ENCODE assay signal across 6 cellular contexts in genomic region chr6:32189082-32189741, GRCh38. TPM values are rescaled to one million over a fixed set of nuclear protein-coding genes. Genes with fewer than 3 reads are reported as not detected.
DNase-seq lines count a peak whose midpoint lies in the region; ATAC-seq, FAIRE-seq and TF ChIP-seq lines count a peak whose summit lies in the region.

No MANE protein-coding gene starts in this region.

- H4K20me1 ChIP-seq in H1 (replicated peaks in 1 of 2; ENCODE audit: control insufficient read depth in 1 of 2, insufficient read depth in 2 of 2, low read length in 2 of 2), result peaks cover 0 to 3% of the 10 kb centered on the region in 2 experiments

- H3K14ac ChIP-seq in H1 (ENCODE audit: insufficient read length), result no peak overlapping the region

- no peak overlapping the region for H3K23ac ChIP-seq in H1 (ENCODE audit: insufficient read length)

- H2BK5ac ChIP-seq in H1 (ENCODE audit: low read depth, low read length), result peak overlapping the region; percentile 52; the same call in 1 of the 2 replicates

- peaks cover 0 to 13% of the 10 kb centered on the region in 2 experiments; a peak in 2 of 4 replicates for H3K79me2 ChIP-seq in H1 (ENCODE audit: control insufficient read depth in 1 of 2, insufficient read depth in 2 of 2, low read length in 2 of 2)

- CTCF ChIA-PET in H1 (lab: Charles Lee; ENCODE audit: partially characterized antibody), result interaction anchor here (0.5 to 3.2 kb wide), 11 partner anchors 9 to 98 kb away, joined by 3 to 13 read pairs (median 4); partner anchors contain the start of genes AGPAT1 and PRRT1

- DNase-seq in LNCaP clone FGC (ENCODE audit: low read depth) (no peak), H1 (ENCODE audit: low read depth in 1 of 2, low spot score in 2 of 2) (no peak), retinal pigment epithelial cell (ENCODE audit: low read depth) (no peak), NCI-H128 (lab: John Stamatoyannopoulos, UW; ENCODE audit: unreplicated experiment) (no peak)

- no peak overlapping the region for H4K5ac ChIP-seq in H1 (ENCODE audit: insufficient read length, low read depth, low read length)

- no peak overlapping the region for H3K56ac ChIP-seq in H1 (replicated peaks; ENCODE audit: insufficient read length, low read depth, low read length)

- H4K91ac ChIP-seq in H1 (replicated peaks; ENCODE audit: insufficient read length, low read length), result peak overlapping the region; percentile 7

- H3K36me3 ChIP-seq in H1 (ENCODE audit: control insufficient read depth in 2 of 4, insufficient read depth in 4 of 4, low read length in 3 of 4), result peaks cover 2 to 18% (median 14%) of the 10 kb centered on the region in 4 experiments; a peak in 7 of 8 replicates

- no peak for FAIRE-seq in H1 (lab: Jason Lieb, UNC)

- H3K4ac ChIP-seq in H1 (replicated peaks; ENCODE audit: insufficient read length, low read depth, low read length), result peak overlapping the region; percentile 80

- peaks cover 2 to 26% (median 16%) of the 10 kb centered on the region in 4 experiments for H3K4me1 ChIP-seq in H1 (replicated peaks in 1 of 4; ENCODE audit: control insufficient read depth in 3 of 4, insufficient read depth in 4 of 4, low read length in 3 of 4)

- H3K27ac ChIP-seq in H1 (ENCODE audit: low read depth, low read length), result peak overlapping the region; percentile 54

- H2BK120ac ChIP-seq in H1 (replicated peaks; ENCODE audit: low read depth, low read length), result no peak overlapping the region

- no peak overlapping the region for H2BK12ac ChIP-seq in H1 (ENCODE audit: low read depth, low read length)

- peak overlapping the region; percentile 81 to 90 for H3K4me2 ChIP-seq in H1 (ENCODE audit: insufficient read depth in 1 of 2, low read depth in 2 of 2, low read length in 2 of 2)

- TF ChIP-seq RAD21 in H1 (IDR thresholded peaks at IDR 0.05 in 1 of 2, conservative IDR thresholded peaks at IDR 0.05 in 1 of 2; ENCODE audit: low read depth in 2 of 2, low read length in 2 of 2), result no peak

- no peak overlapping the region; the same call in 1 of the 2 replicates for H4K8ac ChIP-seq in H1 (ENCODE audit: extremely low read depth, insufficient read depth, low read length)

- TF ChIP-seq EP300 in H1 (IDR thresholded peaks at IDR 0.05; ENCODE audit: borderline replicate concordance in 1 of 2, low read depth in 2 of 2, low read length in 2 of 2), result no peak

- ATAC-seq in HG03520 (IDR thresholded peaks at IDR 0.05; ENCODE audit: unreplicated experiment) (no peak), GM18505 (IDR thresholded peaks at IDR 0.05; ENCODE audit: unreplicated experiment) (no peak)

- no peak overlapping the region for H2BK20ac ChIP-seq in H1 (ENCODE audit: low read length)

- no peak overlapping the region for H2AFZ ChIP-seq in H1 (ENCODE audit: low read length)

- TF ChIP-seq POLR2A in H1 (IDR thresholded peaks at IDR 0.05; ENCODE audit: control extremely low read depth in 1 of 2, low read depth in 2 of 2, low read length in 2 of 2) (no peak), GM18505 (IDR thresholded peaks at IDR 0.05; ENCODE audit: borderline replicate concordance, extremely low read depth, insufficient read depth, insufficient read length) (no peak)

- H3K18ac ChIP-seq in H1 (ENCODE audit: extremely low read depth, low read length), result peak overlapping the region; percentile 32

- peak overlapping the region; percentile 76 for H3K4me3 ChIP-seq in LNCaP clone FGC (ENCODE audit: low read depth, low read length)
- peak overlapping the region; percentile 30 to 87 (median 64) for H3K4me3 ChIP-seq in H1 (ENCODE audit: extremely low read depth in 1 of 4, insufficient read depth in 2 of 4, low read depth in 3 of 4, low read length in 4 of 4)
- peak overlapping the region; percentile 68 for H3K4me3 ChIP-seq in retinal pigment epithelial cell (ENCODE audit: low read length)

- POLR2A ChIA-PET in H1 (lab: Charles Lee; ENCODE audit: partially characterized antibody), result interaction anchor here (1.0 to 13.3 kb wide), 6 partner anchors 10 to 37 kb away, joined by 3 to 194 read pairs (median 3); partner anchors contain the start of genes AGPAT1, PRRT1 and RNF5

- no peak overlapping the region for H2BK15ac ChIP-seq in H1 (ENCODE audit: low read length)

- H2AK5ac ChIP-seq in H1 (ENCODE audit: low read depth, low read length), result no peak overlapping the region

- H3K27me3 ChIP-seq in H1 (replicated peaks in 1 of 4; ENCODE audit: control insufficient read depth in 3 of 4, extremely low read depth in 1 of 4, insufficient read depth in 3 of 4, low read length in 3 of 4), result no peaks in the 10 kb centered on the region

- TF ChIP-seq CTCF in LNCaP clone FGC (IDR thresholded peaks at IDR 0.05; ENCODE audit: control insufficient read depth, extremely low read depth, insufficient read depth) (no peak), H1 (IDR thresholded peaks at IDR 0.05; ENCODE audit: control extremely low read depth in 1 of 3, insufficient read depth in 1 of 3, low read depth in 1 of 3, low read length in 3 of 3) (no peak), retinal pigment epithelial cell (conservative IDR thresholded peaks at IDR 0.05; ENCODE audit: low read depth, low read length) (no peak)

- H3K9ac ChIP-seq in H1 (replicated peaks in 1 of 4; ENCODE audit: extremely low read depth in 1 of 4, low read depth in 3 of 4, low read length in 3 of 4), result peak overlapping the region; percentile 38 to 80 (median 56); a peak in 5 of 7 replicates

- whole genome bisulfite sequencing in H1 (ENCODE audit: extremely low coverage in 1 of 2, insufficient coverage in 1 of 2, insufficient read length in 1 of 2, insufficient replicate concordance in 2 of 2, low coverage in 1 of 2, low lambda C conversion rate in 2 of 2, missing lambda C conversion rate in 1 of 2), 2 experiments, result 26% methylated on average over 8 of the region's 10 CpGs; no CpG with 5 or more reads in 1 of the 2 experiments

- H3K79me1 ChIP-seq in H1 (ENCODE audit: low read depth, low read length), result peaks cover 2% of the 10 kb centered on the region; the same call in 1 of the 2 replicates

- H3K23me2 ChIP-seq in H1 (ENCODE audit: low read depth, low read length), result peaks cover 5% of the 10 kb centered on the region

- H3K9me3 ChIP-seq in H1 (ENCODE audit: insufficient read depth in 2 of 2, low read depth in 1 of 2, low read length in 1 of 2), result no peaks in the 10 kb centered on the region

TF ChIP-seq in H1, 55 proteins besides CTCF, POLR2A, EP300 and RAD21:
- TF ChIP-seq RXRA (IDR thresholded peaks at IDR 0.05; ENCODE audit: insufficient read depth, low read depth, low read length), result no peak
TF ChIP-seq in H1: peak in this region for 0.

RNA-seq across cellular contexts. Expression of gene PBX2, which starts 0.8 kb away (rescaled TPM):
- 130 and 133 TPM in 2 replicates for total RNA-seq in H1 (2021; fragmentation: NEBNext Ultra II Directional; extraction: Animal tissue kit (Norgen Biotek cat#: 25700))
- 102 and 109 TPM in 2 replicates for polyA plus RNA-seq in H1 (2011; rRNA removed)
- 124 TPM for polyA plus RNA-seq in H1 (2011; cell fraction: cytosol; rRNA removed)
- 287 TPM for polyA plus RNA-seq in H1 (2011; cell fraction: nucleus; rRNA removed)
- 114 to 152 TPM (median 137 TPM) in 4 replicates for polyA plus RNA-seq in H1 (2012, experiment 1 of 2)
- 73.3 TPM for polyA plus RNA-seq in H1 (2012, experiment 2 of 2)
- polyA plus RNA-seq in H1 (2013, experiment 1 of 2), result 77.2 TPM
- polyA plus RNA-seq in H1 (2013, experiment 2 of 2), result 72.5 TPM
- polyA minus RNA-seq in H1 (2011; rRNA and poly(A)+ RNA removed), result 105 and 121 TPM in 2 replicates
- 63.4 TPM for polyA minus RNA-seq in H1 (2011; cell fraction: cytosol; rRNA and poly(A)+ RNA removed)
- polyA minus RNA-seq in H1 (2011; cell fraction: nucleus; rRNA and poly(A)+ RNA removed), result 68.9 TPM

RNA-seq across cellular contexts. Expression of gene GPSM3, which starts 3.2 kb away (rescaled TPM):
- 6.0 and 6.6 TPM in 2 replicates for total RNA-seq in H1 (2021; fragmentation: NEBNext Ultra II Directional; extraction: Animal tissue kit (Norgen Biotek cat#: 25700))
- polyA plus RNA-seq in H1 (2011; rRNA removed), result 9.8 and 10.6 TPM in 2 replicates
- 6.9 TPM for polyA plus RNA-seq in H1 (2011; cell fraction: cytosol; rRNA removed)
- 10.3 TPM for polyA plus RNA-seq in H1 (2011; cell fraction: nucleus; rRNA removed)
- polyA plus RNA-seq in H1 (2012, experiment 1 of 2), result 6.3 to 10.7 TPM (median 8.7 TPM) in 4 replicates
- 10.1 TPM for polyA plus RNA-seq in H1 (2012, experiment 2 of 2)
- polyA plus RNA-seq in H1 (2013, experiment 1 of 2), result 6.8 TPM
- 5.9 TPM for polyA plus RNA-seq in H1 (2013, experiment 2 of 2)
- 2.2 and 2.8 TPM in 2 replicates for polyA minus RNA-seq in H1 (2011; rRNA and poly(A)+ RNA removed)
- 3.4 TPM for polyA minus RNA-seq in H1 (2011; cell fraction: cytosol; rRNA and poly(A)+ RNA removed)
- 2.4 TPM for polyA minus RNA-seq in H1 (2011; cell fraction: nucleus; rRNA and poly(A)+ RNA removed)

RNA-seq across cellular contexts. Expression of gene AGER, which starts 5.2 kb away (rescaled TPM):
- total RNA-seq in H1 (2021; fragmentation: NEBNext Ultra II Directional; extraction: Animal tissue kit (Norgen Biotek cat#: 25700)), result 9.6 and 10.9 TPM in 2 replicates
- polyA plus RNA-seq in H1 (2011; rRNA removed), result 3.8 and 5.5 TPM in 2 replicates
- polyA plus RNA-seq in H1 (2011; cell fraction: cytosol; rRNA removed), result 7.7 TPM
- 72.9 TPM for polyA plus RNA-seq in H1 (2011; cell fraction: nucleus; rRNA removed)
- 13.2 to 17.1 TPM (median 14.7 TPM) in 4 replicates for polyA plus RNA-seq in H1 (2012, experiment 1 of 2)
- polyA plus RNA-seq in H1 (2012, experiment 2 of 2), result 7.8 TPM
- 9.7 TPM for polyA plus RNA-seq in H1 (2013, experiment 1 of 2)
- 8.4 TPM for polyA plus RNA-seq in H1 (2013, experiment 2 of 2)
- 1.5 and 2.4 TPM in 2 replicates for polyA minus RNA-seq in H1 (2011; rRNA and poly(A)+ RNA removed)
- 2.1 TPM for polyA minus RNA-seq in H1 (2011; cell fraction: cytosol; rRNA and poly(A)+ RNA removed)
- polyA minus RNA-seq in H1 (2011; cell fraction: nucleus; rRNA and poly(A)+ RNA removed), result 6.9 TPM

RNA-seq across cellular contexts. Expression of gene RNF5, which starts 11.0 kb away (rescaled TPM):
- 90.0 and 90.3 TPM in 2 replicates for total RNA-seq in H1 (2021; fragmentation: NEBNext Ultra II Directional; extraction: Animal tissue kit (Norgen Biotek cat#: 25700))
- polyA plus RNA-seq in H1 (2011; rRNA removed), result 145 and 158 TPM in 2 replicates
- 172 TPM for polyA plus RNA-seq in H1 (2011; cell fraction: cytosol; rRNA removed)
- 63.3 TPM for polyA plus RNA-seq in H1 (2011; cell fraction: nucleus; rRNA removed)
- polyA plus RNA-seq in H1 (2012, experiment 1 of 2), result 94.2 to 175 TPM (median 145 TPM) in 4 replicates
- polyA plus RNA-seq in H1 (2012, experiment 2 of 2), result 192 TPM
- 89.0 TPM for polyA plus RNA-seq in H1 (2013, experiment 1 of 2)
- 93.6 TPM for polyA plus RNA-seq in H1 (2013, experiment 2 of 2)
- 34.5 and 36.0 TPM in 2 replicates for polyA minus RNA-seq in H1 (2011; rRNA and poly(A)+ RNA removed)
- 30.4 TPM for polyA minus RNA-seq in H1 (2011; cell fraction: cytosol; rRNA and poly(A)+ RNA removed)
- 18.5 TPM for polyA minus RNA-seq in H1 (2011; cell fraction: nucleus; rRNA and poly(A)+ RNA removed)

RNA-seq across cellular contexts. Expression of gene AGPAT1, which starts 13.3 kb away (rescaled TPM):
- 96.0 and 101 TPM in 2 replicates for total RNA-seq in H1 (2021; fragmentation: NEBNext Ultra II Directional; extraction: Animal tissue kit (Norgen Biotek cat#: 25700))
- polyA plus RNA-seq in H1 (2011; rRNA removed), result 222 and 287 TPM in 2 replicates
- 133 TPM for polyA plus RNA-seq in H1 (2011; cell fraction: cytosol; rRNA removed)
- 189 TPM for polyA plus RNA-seq in H1 (2011; cell fraction: nucleus; rRNA removed)
- 118 to 136 TPM (median 128 TPM) in 4 replicates for polyA plus RNA-seq in H1 (2012, experiment 1 of 2)
- 145 TPM for polyA plus RNA-seq in H1 (2012, experiment 2 of 2)
- 100 TPM for polyA plus RNA-seq in H1 (2013, experiment 1 of 2)
- polyA plus RNA-seq in H1 (2013, experiment 2 of 2), result 108 TPM
- polyA minus RNA-seq in H1 (2011; rRNA and poly(A)+ RNA removed), result 149 and 233 TPM in 2 replicates
- polyA minus RNA-seq in H1 (2011; cell fraction: cytosol; rRNA and poly(A)+ RNA removed), result 107 TPM
- polyA minus RNA-seq in H1 (2011; cell fraction: nucleus; rRNA and poly(A)+ RNA removed), result 64.9 TPM
